ENCODE assay signal across 15 cellular contexts in the genomic region with DNA sequence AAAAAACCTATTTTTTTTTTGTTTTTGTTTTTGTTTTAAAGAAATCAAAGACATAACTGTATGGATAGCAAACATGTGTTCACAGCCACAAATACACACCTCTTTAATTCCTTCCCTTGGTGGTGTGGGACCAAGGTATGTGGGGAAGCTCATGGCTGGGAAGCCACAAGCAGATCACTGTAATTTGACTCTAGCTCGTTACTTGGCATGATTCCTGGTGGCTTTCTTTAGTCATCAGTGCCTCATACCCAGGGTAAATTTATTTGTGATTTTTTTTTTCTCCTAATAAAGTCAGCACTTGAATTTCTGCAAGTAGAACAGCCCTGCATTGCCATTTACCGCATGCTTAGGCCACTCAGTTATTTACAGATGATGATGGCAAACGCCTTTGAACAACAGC.
DNase-seq lines count a peak whose midpoint lies in the region; ATAC-seq and TF ChIP-seq lines count a peak whose summit lies in the region.
"Had no signal": no experiment of that assay in that cellular context is flagged by ENCODE, and none has a peak within 500 bp of the region (broad histone marks: within the 10 kb centered on the region; RNA-seq: fewer than 3 reads in every experiment).

No MANE protein-coding gene starts in this region.

- ATAC-seq in foreskin keratinocyte: no peak
- no peak for ATAC-seq in GM21515 (IDR thresholded peaks at IDR 0.05; ENCODE audit: unreplicated experiment)
- no peak for ATAC-seq in stimulated activated memory B cell treated with anti-CD40 and anti-IgM and Interleukin-4, amounts not matched to agents 10 μg/mL and 1 μg/mL and 100 μg/mL, for 72 hours
- ATAC-seq in GM18519 (IDR thresholded peaks at IDR 0.05; ENCODE audit: low FRiP score, unreplicated experiment): no peak
- ATAC-seq: gastrocnemius medialis had no signal

- no peaks in the 10 kb centered on the region for H3K27me3 ChIP-seq in foreskin keratinocyte
- H3K27me3 ChIP-seq: BLaER1 treated with 17β-estradiol and CSF1 and Interleukin-3, amounts not matched to agents 10 nM and 100 nM; gastrocnemius medialis; ovary had no signal

- intact Hi-C loops in activated CD4-positive, alpha-beta memory T cell treated with anti-CD3 and anti-CD28 coated beads for 36 hours (cut with micrococcal nuclease): no loop called here

- POLR2A ChIA-PET in activated CD4-positive, alpha-beta memory T cell treated with anti-CD3 and anti-CD28 coated beads for 36 hours (lab: Charles Lee): no interaction called here

- CTCF ChIA-PET in activated CD4-positive, alpha-beta memory T cell treated with anti-CD3 and anti-CD28 coated beads for 36 hours (lab: Charles Lee): no interaction called here

- H3K27ac Mint-ChIP-seq in stimulated activated memory B cell treated with anti-CD40 and anti-IgM and Interleukin-4, amounts not matched to agents 10 μg/mL and 1 μg/mL and 100 μg/mL, for 72 hours: no peak overlapping the region
- no peak overlapping the region for H3K27ac Mint-ChIP-seq in activated CD4-positive, alpha-beta memory T cell treated with anti-CD3 and anti-CD28 coated beads for 36 hours
- H3K27ac Mint-ChIP-seq: activated B cell treated with CpG ODN at 0.5 μM for 24 hours; activated T-cell treated with anti-CD3 and anti-CD28 coated beads, Interleukin-2, amount 50 U/mL, for 24 hours had no signal

- H3K4me1 Mint-ChIP-seq in stimulated activated memory B cell treated with anti-CD40 and anti-IgM and Interleukin-4, amounts not matched to agents 10 μg/mL and 1 μg/mL and 100 μg/mL, for 72 hours: no peaks in the 10 kb centered on the region
- H3K4me1 Mint-ChIP-seq in activated CD4-positive, alpha-beta memory T cell treated with anti-CD3 and anti-CD28 coated beads for 36 hours (ENCODE audit: low read depth): no peaks in the 10 kb centered on the region
- H3K4me1 Mint-ChIP-seq: activated B cell treated with CpG ODN at 0.5 μM for 24 hours had no signal

- H3K36me3 Mint-ChIP-seq in stimulated activated memory B cell treated with anti-CD40 and anti-IgM and Interleukin-4, amounts not matched to agents 10 μg/mL and 1 μg/mL and 100 μg/mL, for 72 hours: no peaks in the 10 kb centered on the region
- H3K36me3 Mint-ChIP-seq in activated CD4-positive, alpha-beta memory T cell treated with anti-CD3 and anti-CD28 coated beads for 36 hours: no peaks in the 10 kb centered on the region

- no peak for TF ChIP-seq CTCF in foreskin keratinocyte (conservative IDR thresholded peaks at IDR 0.05)

- H3K4me3 Mint-ChIP-seq in stimulated activated memory B cell treated with anti-CD40 and anti-IgM and Interleukin-4, amounts not matched to agents 10 μg/mL and 1 μg/mL and 100 μg/mL, for 72 hours: no peak overlapping the region
- no peak overlapping the region for H3K4me3 Mint-ChIP-seq in activated CD4-positive, alpha-beta memory T cell treated with anti-CD3 and anti-CD28 coated beads for 36 hours
- H3K4me3 Mint-ChIP-seq: activated B cell treated with CpG ODN at 0.5 μM for 24 hours; activated T-cell treated with anti-CD3 and anti-CD28 coated beads, Interleukin-2, amount 50 U/mL, for 24 hours had no signal

- DNase-seq in AG08395 (ENCODE audit: low spot score) (peak; percentile 85), HPDE6-E6E7 (ENCODE audit: extremely low spot score) (peak; percentile 29), SW480 (ENCODE audit: low spot score) (peak; percentile 65), foreskin keratinocyte (peak; percentile 6 to 77)
- DNase-seq in activated CD4-positive, alpha-beta memory T cell treated with anti-CD3 and anti-CD28 coated beads for 36 hours: no peak
- DNase-seq: activated B cell treated with CpG ODN at 0.5 μM for 24 hours; activated T-cell treated with anti-CD3 and anti-CD28 coated beads, Interleukin-2, amount 50 U/mL, for 24 hours; gastrocnemius medialis; ovary; Right ventricle myocardium superior; stimulated activated CD4-positive, alpha-beta T cell treated with anti-CD3 and anti-CD28 coated beads, Interleukin-4, amount 100 ng/mL, for 24 hours had no signal

- peaks cover 6% of the 10 kb centered on the region for H3K9me3 Mint-ChIP-seq in stimulated activated memory B cell treated with anti-CD40 and anti-IgM and Interleukin-4, amounts not matched to agents 10 μg/mL and 1 μg/mL and 100 μg/mL, for 72 hours
- no peaks in the 10 kb centered on the region for H3K9me3 Mint-ChIP-seq in activated CD4-positive, alpha-beta memory T cell treated with anti-CD3 and anti-CD28 coated beads for 36 hours
- H3K9me3 Mint-ChIP-seq: activated B cell treated with CpG ODN at 0.5 μM for 24 hours; activated T-cell treated with anti-CD3 and anti-CD28 coated beads, Interleukin-2, amount 50 U/mL, for 24 hours had no signal

- no peaks in the 10 kb centered on the region for H3K4me1 ChIP-seq in foreskin keratinocyte
- H3K4me1 ChIP-seq: gastrocnemius medialis had no signal

- H3K27me3 Mint-ChIP-seq in stimulated activated memory B cell treated with anti-CD40 and anti-IgM and Interleukin-4, amounts not matched to agents 10 μg/mL and 1 μg/mL and 100 μg/mL, for 72 hours: no peaks in the 10 kb centered on the region
- peaks cover 2% of the 10 kb centered on the region for H3K27me3 Mint-ChIP-seq in activated CD4-positive, alpha-beta memory T cell treated with anti-CD3 and anti-CD28 coated beads for 36 hours
- H3K27me3 Mint-ChIP-seq: activated B cell treated with CpG ODN at 0.5 μM for 24 hours; activated T-cell treated with anti-CD3 and anti-CD28 coated beads, Interleukin-2, amount 50 U/mL, for 24 hours had no signal

- H3K27ac ChIP-seq in foreskin keratinocyte: no peak overlapping the region
- H3K27ac ChIP-seq: BLaER1 treated with 17β-estradiol and CSF1 and Interleukin-3, amounts not matched to agents 10 nM and 100 nM; gastrocnemius medialis; ovary had no signal
